8 cellular contexts compared by ENCODE assay signal in the genomic region with DNA sequence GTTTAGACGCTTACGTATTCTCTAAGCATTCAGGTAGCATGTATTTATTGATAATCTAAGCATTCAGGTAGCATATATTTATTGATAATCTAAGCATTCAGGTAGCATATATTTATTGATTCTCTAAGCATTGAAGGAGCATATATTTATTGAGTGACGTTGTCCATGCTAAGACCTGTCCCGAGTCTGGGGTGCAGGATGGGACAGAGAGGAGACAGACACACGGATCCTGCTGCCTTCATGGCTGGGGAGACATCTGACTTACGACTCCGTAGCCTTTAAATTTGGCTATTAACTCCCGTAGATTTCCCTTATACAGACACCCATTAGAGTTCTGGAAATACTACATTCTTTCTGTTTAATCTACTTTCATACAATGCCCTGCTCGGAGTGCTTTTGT.
DNase-seq lines count a peak whose midpoint lies in the region; ATAC-seq and TF ChIP-seq lines count a peak whose summit lies in the region.

No MANE protein-coding gene starts in this region.

- DNase-seq in choroid plexus epithelial cell (ENCODE audit: low read depth): no peak
- DNase-seq in nephron progenitor cell: no peak
- no peak for DNase-seq in D341Med (ENCODE audit: low spot score)

- peaks cover 12% of the 10 kb centered on the region for H3K4me1 Mint-ChIP-seq in nephron progenitor cell

- H3K27me3 Mint-ChIP-seq in nephron progenitor cell (ENCODE audit: low read depth, poor library complexity): peaks cover 5% of the 10 kb centered on the region

- no peak overlapping the region for H3K27ac Mint-ChIP-seq in nephron progenitor cell

- peaks cover 53% of the 10 kb centered on the region for H3K9me3 ChIP-seq in BLaER1
- H3K9me3 ChIP-seq in Loucy (ENCODE audit: insufficient read depth, low read depth, low read length): no peaks in the 10 kb centered on the region

- H3K4me3 ChIP-seq in BLaER1 (peak overlapping the region; percentile 74), Loucy (ENCODE audit: low read length, poor library complexity, severe bottlenecking) (peak overlapping the region; percentile 85), choroid plexus epithelial cell (ENCODE audit: low read depth, low read length) (peak overlapping the region; percentile 88)

- peak overlapping the region; percentile 95 for H3K27ac ChIP-seq in BLaER1

- H3K4me3 Mint-ChIP-seq in nephron progenitor cell: peak overlapping the region; percentile 93

- H3K27me3 ChIP-seq in BLaER1: no peaks in the 10 kb centered on the region
- no peaks in the 10 kb centered on the region for H3K27me3 ChIP-seq in Loucy (ENCODE audit: insufficient read depth, low read length, poor library complexity, severe bottlenecking)

- peaks cover 55% of the 10 kb centered on the region for H3K9me3 Mint-ChIP-seq in nephron progenitor cell

- H2AFZ ChIP-seq in Loucy (ENCODE audit: low read length): peak overlapping the region; percentile 97

- H3K36me3 ChIP-seq in BLaER1 (peaks cover 36% of the 10 kb centered on the region), Loucy (ENCODE audit: insufficient read depth, low read length) (peaks cover 19% of the 10 kb centered on the region; the same call in 1 of the 2 replicates)

- H3K9me2 ChIP-seq in Loucy (replicated peaks; ENCODE audit: low read depth, low read length): no peaks in the 10 kb centered on the region

- no peak for TF ChIP-seq CTCF in Loucy (conservative IDR thresholded peaks at IDR 0.05; ENCODE audit: low read length)
- no peak for TF ChIP-seq CTCF in choroid plexus epithelial cell (conservative IDR thresholded peaks at IDR 0.05; ENCODE audit: low read depth, low read length)
- no peak for TF ChIP-seq CTCF in nephron progenitor cell (IDR thresholded peaks at IDR 0.05)

- H3K9ac ChIP-seq in BLaER1 (peak overlapping the region; percentile 90), Loucy (ENCODE audit: low read depth, low read length, poor library complexity, severe bottlenecking) (peak overlapping the region; percentile 96)

- H3K36me3 Mint-ChIP-seq in nephron progenitor cell (ENCODE audit: low read depth): peaks cover 57% of the 10 kb centered on the region

- no peaks in the 10 kb centered on the region for H4K20me1 ChIP-seq in BLaER1
- H4K20me1 ChIP-seq in Loucy (ENCODE audit: insufficient read depth, low read length, poor library complexity, severe bottlenecking): peaks cover 13% of the 10 kb centered on the region

- ATAC-seq in GM18870 (IDR thresholded peaks at IDR 0.05; ENCODE audit: unreplicated experiment) (no peak), HG02642 (IDR thresholded peaks at IDR 0.05; ENCODE audit: poor library complexity, unreplicated experiment) (no peak), HG03095 (IDR thresholded peaks at IDR 0.05; ENCODE audit: unreplicated experiment) (no peak)

- peak overlapping the region; percentile 84 for H3K4me2 ChIP-seq in BLaER1
- H3K4me2 ChIP-seq in Loucy (ENCODE audit: low read depth, low read length, poor library complexity, severe bottlenecking): peak overlapping the region; percentile 77

- H3K79me2 ChIP-seq in Loucy (ENCODE audit: insufficient read depth, low read length): peaks cover 47% of the 10 kb centered on the region

- H3K4me1 ChIP-seq in BLaER1: peaks cover 40% of the 10 kb centered on the region
- peaks cover 27% of the 10 kb centered on the region for H3K4me1 ChIP-seq in Loucy (ENCODE audit: insufficient read depth, low read length, poor library complexity, severe bottlenecking)

- H3F3A ChIP-seq in Loucy (ENCODE audit: low read depth): no peaks in the 10 kb centered on the region
